21 cellular contexts compared by ENCODE assay signal in the genomic region with DNA sequence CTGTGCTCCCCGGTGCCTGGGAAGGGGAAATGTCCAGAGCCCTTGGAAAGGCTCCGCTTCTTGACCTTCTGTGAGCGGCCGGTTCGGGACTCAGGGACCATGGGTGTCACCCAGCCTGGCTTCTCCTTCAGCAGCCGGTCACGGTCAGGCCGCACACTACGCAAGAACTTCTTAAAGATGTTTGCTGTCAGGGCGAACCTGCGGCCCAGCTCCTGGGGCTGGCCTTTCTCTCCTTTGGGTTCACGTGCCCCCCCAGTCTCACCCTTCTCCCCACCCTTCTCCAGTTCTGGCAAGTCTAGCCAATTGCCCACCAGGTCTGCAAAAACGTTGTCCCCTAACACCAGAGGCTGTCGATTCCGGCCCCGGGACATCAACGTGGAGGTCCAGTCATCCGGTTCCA. TPM values are rescaled to one million over a fixed set of nuclear protein-coding genes. Genes with fewer than 3 reads are reported as not detected.
A peak's percentile ranks its signal among the peaks of the same experiment; 100 is the strongest.
DNase-seq lines count a peak whose midpoint lies in the region; ATAC-seq and TF ChIP-seq lines count a peak whose summit lies in the region.
"Had no signal": no experiment of that assay in that cellular context is flagged by ENCODE, and none has a peak within 500 bp of the region (broad histone marks: within the 10 kb centered on the region; RNA-seq: fewer than 3 reads in every experiment).

No MANE protein-coding gene starts in this region.

- TF ChIP-seq CTCF in cardiac muscle cell (IDR thresholded peaks at IDR 0.05; ENCODE audit: low read depth, low read length) (no peak), colonic mucosa (IDR thresholded peaks at IDR 0.05) (no peak)

- no peak for DNase-seq in cardiac muscle cell (ENCODE audit: low read depth in 1 of 2, low spot score in 1 of 2)
- no peak for DNase-seq in left cardiac atrium
- DNase-seq in colonic mucosa, result peak; percentile 14
- peak; percentile 76 for DNase-seq in mesenteric fat pad (ENCODE audit: low spot score)
- DNase-seq in ureter (ENCODE audit: low spot score), result peak; percentile 25
- DNase-seq in activated CD4-positive, alpha-beta T cell treated with anti-CD3 and anti-CD28 coated beads for 4 hours, result no peak
- DNase-seq: Calu3; CD8-positive, alpha-beta memory T cell; GOT3; NCI-H1105; NCI-H146; NCI-H2029 treated with DMSO at 0.1 percent for 48 hours; NCI-H2171; NCI-H345; NCI-H524; NCI-H82; SJCRH30 had no signal

- ATAC-seq in left cardiac atrium, result no peak
- no peak for ATAC-seq in HG02678 (IDR thresholded peaks at IDR 0.05; ENCODE audit: unreplicated experiment)
- ATAC-seq: HCT116, Panc1 had no signal

- H3K4me3 ChIP-seq in cardiac muscle cell, result no peak overlapping the region
- no peak overlapping the region for H3K4me3 ChIP-seq in colonic mucosa
- H3K4me3 ChIP-seq: SJCRH30 had no signal

- H3K36me3 ChIP-seq in cardiac muscle cell (peaks cover 4% of the 10 kb centered on the region), colonic mucosa (no peaks in the 10 kb centered on the region)

- no peaks in the 10 kb centered on the region for H3K9me3 ChIP-seq in cardiac muscle cell (ENCODE audit: low read depth)
- no peaks in the 10 kb centered on the region for H3K9me3 ChIP-seq in colonic mucosa
- H3K9me3 ChIP-seq: SJCRH30 had no signal

- H3K9ac ChIP-seq in colonic mucosa (ENCODE audit: low read depth in 2 of 2, low read length in 2 of 2), result no peak overlapping the region

- H3K27ac ChIP-seq in cardiac muscle cell (peak overlapping the region; percentile 39), colonic mucosa (no peak overlapping the region)
- H3K27ac ChIP-seq: C4-2B, SJCRH30 had no signal

- intact Hi-C loops in left cardiac atrium (cut with DNase I), result no loop called here
- intact Hi-C loops in colonic mucosa (cut with DNase I), result no loop called here

- H3K4me1 ChIP-seq in cardiac muscle cell (ENCODE audit: low read depth) (peaks cover 30% of the 10 kb centered on the region), colonic mucosa (no peaks in the 10 kb centered on the region)

- no peaks in the 10 kb centered on the region for H3K27me3 ChIP-seq in cardiac muscle cell
- H3K27me3 ChIP-seq in colonic mucosa, result no peaks in the 10 kb centered on the region
- H3K27me3 ChIP-seq: SJCRH30 had no signal

RNA-seq across cellular contexts. Expression of a gene that starts 12.1 kb away (rescaled TPM):
- total RNA-seq in cardiac muscle cell (7.5 and 11.1 TPM in 2 replicates), left cardiac atrium (10 to 100 TPM; 18.4 to 31.7 TPM), colonic mucosa (1 to 10 TPM; 2.2 to 4.0 TPM), mesenteric fat pad (15.4 TPM), ureter (5.7 TPM)
- 4.5 and 7.2 TPM in 2 replicates for polyA plus RNA-seq in cardiac muscle cell
- total RNA-seq: Calu3 had no signal
- polyA plus RNA-seq: CD8-positive, alpha-beta memory T cell had no signal

RNA-seq across cellular contexts. Expression of a gene that starts 28.6 kb away (rescaled TPM):
- total RNA-seq in cardiac muscle cell (34.0 TPM in 2 replicates), left cardiac atrium (1 to 10 TPM; 7.8 TPM), colonic mucosa (10 to 100 TPM in 1 of 2 donors, 1 to 10 TPM in 1; 9.6 to 11.5 TPM), mesenteric fat pad (9.7 TPM), ureter (18.4 TPM)
- polyA plus RNA-seq in cardiac muscle cell, result 11.5 and 14.9 TPM in 2 replicates

Comparison
In these comparisons a context has a peak if more than half of its experiments do, and no peak if none do; other contexts are left out.
1. DNase-seq: peak in colonic mucosa (single experiment), mesenteric fat pad (single experiment) and ureter (single experiment); none in cardiac muscle cell (0 of 2), left cardiac atrium (single experiment) and activated CD4-positive, alpha-beta T cell treated with anti-CD3 and anti-CD28 coated beads for 4 hours (0 of 2).